Comparison of ENCODE assay signal across 21 cellular contexts in genomic region chr3:37282996-37283395, GRCh38.
"Had no signal": no experiment of that assay in that cellular context is flagged by ENCODE, and none has a peak within 500 bp of the region (broad histone marks: within the 10 kb centered on the region; RNA-seq: fewer than 3 reads in every experiment).

No MANE protein-coding gene starts in this region.

- DNase-seq: activated CD4-positive, alpha-beta memory T cell treated with anti-CD3 and anti-CD28 coated beads, Interleukin-2, amount 10 ng/mL, durations not matched to agents 7 days and 5 days; activated effector memory CD4-positive, alpha-beta T cell treated with anti-CD3 and anti-CD28 coated beads, Interleukin-2, amount 50 U/mL, for 16 hours; activated naive CD4-positive, alpha-beta T cell treated with anti-CD3 and anti-CD28 coated beads, Interleukin-2, amount 50 U/mL, for 16 hours; adrenal gland; brain microvascular endothelial cell; central memory CD4-positive, alpha-beta T cell; effector memory CD4-positive, alpha-beta T cell; esophagus squamous epithelium; foreskin keratinocyte; pancreas; psoas muscle; stimulated activated CD4-positive, alpha-beta T cell treated with anti-CD3 and anti-CD28 coated beads, Interleukin-4, amount 100 ng/mL, for 24 hours; stimulated activated naive CD8-positive, alpha-beta T cell treated with anti-CD3 and anti-CD28 coated beads, Interleukin-15, Interleukin-2, amounts not matched to agents 100 U/mL and 50 U/mL, for 24 hours; T-helper 17 cell; upper lobe of left lung had no signal

- H3K27me3 ChIP-seq: adrenal gland, ascending aorta, brain microvascular endothelial cell, esophagus squamous epithelium, foreskin keratinocyte, pancreas, right atrium auricular region, upper lobe of left lung had no signal

- FAIRE-seq: keratinocyte, pancreas had no signal

- ATAC-seq: activated CD4-positive, CD25-positive, alpha-beta regulatory T cell treated with anti-CD3 and anti-CD28 coated beads, Interleukin-2, amount 50 U/mL, for 24 hours; foreskin keratinocyte; pancreas; psoas muscle; stimulated activated naive CD8-positive, alpha-beta T cell treated with anti-CD3 and anti-CD28 coated beads, Interleukin-15, Interleukin-2, amounts not matched to agents 100 U/mL and 50 U/mL, for 24 hours; T-helper 17 cell had no signal

- H3K4me1 ChIP-seq: ascending aorta, pancreas, psoas muscle had no signal

- H3K4me3 ChIP-seq: adrenal gland, ascending aorta, esophagus squamous epithelium, lung, pancreas, psoas muscle, right atrium auricular region, upper lobe of left lung had no signal

- H3K9me3 ChIP-seq: adrenal gland, ascending aorta, esophagus squamous epithelium, pancreas, psoas muscle, right atrium auricular region, upper lobe of left lung had no signal

- H3K27ac ChIP-seq: adrenal gland, ascending aorta, brain microvascular endothelial cell, esophagus squamous epithelium, foreskin keratinocyte, pancreas, psoas muscle, upper lobe of left lung, VCaP had no signal
